15 cellular contexts compared by ENCODE assay signal in the genomic region with DNA sequence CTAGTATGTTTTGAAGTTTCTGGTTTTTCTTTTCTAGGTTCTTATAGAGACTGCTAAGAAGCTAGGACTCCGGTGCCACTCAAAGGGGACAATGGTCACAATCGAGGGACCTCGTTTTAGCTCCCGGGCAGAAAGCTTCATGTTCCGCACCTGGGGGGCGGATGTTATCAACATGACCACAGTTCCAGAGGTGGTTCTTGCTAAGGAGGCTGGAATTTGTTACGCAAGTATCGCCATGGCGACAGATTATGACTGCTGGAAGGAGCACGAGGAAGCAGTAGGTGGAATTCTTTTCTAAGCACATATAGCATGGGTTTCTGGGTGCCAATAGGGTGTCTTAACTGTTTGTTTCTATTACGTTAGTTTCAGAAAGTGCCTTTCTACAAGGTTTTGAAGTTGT. TPM values are rescaled to one million over a fixed set of nuclear protein-coding genes. Genes with fewer than 3 reads are reported as not detected.
DNase-seq lines count a peak whose midpoint lies in the region; ATAC-seq and TF ChIP-seq lines count a peak whose summit lies in the region.
"Had no signal": no experiment of that assay in that cellular context is flagged by ENCODE, and none has a peak within 500 bp of the region (broad histone marks: within the 10 kb centered on the region; RNA-seq: fewer than 3 reads in every experiment).

No MANE protein-coding gene starts in this region.

- in situ Hi-C loops in transverse colon (cut with MboI; ENCODE audit: low pct_ligation_motif_present in 1 of 4, low pct_unique_long_range_greater_than_20kb in 1 of 4, low sequenced_read_pairs in 3 of 4) = no loop called here

- H3K4me3 ChIP-seq in choroid plexus epithelial cell (ENCODE audit: low read depth, low read length) = no peak overlapping the region
- H3K4me3 ChIP-seq in transverse colon = no peak overlapping the region
- H3K4me3 ChIP-seq: GM23338, suprapubic skin had no signal

- WGBS in transverse colon (ENCODE audit: low coverage in 1 of 2), 2 donors = 87 to 93% methylated on average over 5 to 11 of the region's 11 CpGs

- DNase-seq in DMS 273 (lab: John Stamatoyannopoulos, UW; ENCODE audit: unreplicated experiment) (peak; percentile 7), DMS 273 treated with DMSO at 0.1 percent for 48 hours (lab: John Stamatoyannopoulos, UW) (no peak), choroid plexus epithelial cell (ENCODE audit: low read depth) (peak; percentile 94), left lobe of liver (ENCODE audit: low spot score) (peak; percentile 52), transverse colon (peak; percentile 27), amygdala (lab: John Stamatoyannopoulos, UW) (no peak), NCI-H748 (lab: John Stamatoyannopoulos, UW; ENCODE audit: unreplicated experiment) (no peak)
- DNase-seq: cortex of kidney; NCI-H1436 treated with DMSO at 0.1 percent for 48 hours; NK-92 treated with Interleukin-12 subunit alpha and Interleukin-12 subunit beta, amount 100 ng/mL, for 24 hours; SW 1271 had no signal

- TF ChIP-seq EP300 in transverse colon (IDR thresholded peaks at IDR 0.05; ENCODE audit: low read depth) = no peak

- H3K36me3 ChIP-seq in transverse colon = peaks cover 0 to 19% (median 9%) of the 10 kb centered on the region in 4 donors

- TF ChIP-seq CTCF in choroid plexus epithelial cell (conservative IDR thresholded peaks at IDR 0.05; ENCODE audit: low read depth, low read length) (no peak), transverse colon (IDR thresholded peaks at IDR 0.05) (no peak)

- H3K27ac ChIP-seq in transverse colon = no peak overlapping the region
- H3K27ac ChIP-seq: 22Rv1, suprapubic skin had no signal

- no peaks in the 10 kb centered on the region for H3K9me3 ChIP-seq in transverse colon
- H3K9me3 ChIP-seq: suprapubic skin had no signal

- ATAC-seq in left lobe of liver = peak; percentile 26
- ATAC-seq in activated CD4-positive, CD25-positive, alpha-beta regulatory T cell treated with anti-CD3 and anti-CD28 coated beads, Interleukin-2, amount 50 U/mL, for 24 hours = no peak
- ATAC-seq: GM23338 had no signal

- no peak for TF ChIP-seq POLR2A in transverse colon (IDR thresholded peaks at IDR 0.05)

- no peaks in the 10 kb centered on the region for H3K27me3 ChIP-seq in transverse colon
- H3K27me3 ChIP-seq: suprapubic skin had no signal

- H3K4me1 ChIP-seq in transverse colon = peaks cover 0 to 13% (median 8%) of the 10 kb centered on the region in 4 donors
- H3K4me1 ChIP-seq: suprapubic skin had no signal

- intact Hi-C loops in transverse colon (cut with DNase I; ENCODE audit: low total_unique reads) = no loop called here

RNA-seq across cellular contexts. Expression of a gene that starts 52.2 kb away (rescaled TPM):
- total RNA-seq in left lobe of liver (15.1 TPM), transverse colon (10 to 100 TPM in 3 of 4 donors, 1 to 10 TPM in 1; 4.5 to 15.1 (median 13.6) TPM)

Comparison
In these comparisons a context has a peak if more than half of its experiments do, and no peak if none do; other contexts are left out.
1. DNase-seq: peak in DMS 273 (single experiment), choroid plexus epithelial cell (single experiment), left lobe of liver (single experiment) and transverse colon (single experiment); none in DMS 273 treated with DMSO at 0.1 percent for 48 hours (single experiment), amygdala (0 of 56) and NCI-H748 (single experiment).